ENCODE assay signal across 12 cellular contexts in genomic region chr20:5072756-5073153, GRCh38. TPM values are rescaled to one million over a fixed set of nuclear protein-coding genes. Genes with fewer than 3 reads are reported as not detected.
DNase-seq lines count a peak whose midpoint lies in the region; ATAC-seq and TF ChIP-seq lines count a peak whose summit lies in the region.
"Had no signal": no experiment of that assay in that cellular context is flagged by ENCODE, and none has a peak within 500 bp of the region (broad histone marks: within the 10 kb centered on the region; RNA-seq: fewer than 3 reads in every experiment).

No MANE protein-coding gene starts in this region.

- H3K4me3 ChIP-seq in HCT116 (replicated peaks in 1 of 2; ENCODE audit: low read depth in 1 of 2, low read length in 2 of 2): peak overlapping the region in 1 of 2 experiments; percentile 20; a peak in 2 of 4 replicates
- no peak overlapping the region for H3K4me3 ChIP-seq in adrenal gland
- H3K4me3 ChIP-seq in spleen: peak overlapping the region in 1 of 8 donors; percentile 30

- TF ChIP-seq RAD21 in HCT116 (IDR thresholded peaks at IDR 0.05; ENCODE audit: low read depth): no peak

- H2AFZ ChIP-seq in HCT116 (ENCODE audit: low read depth, low read length, poor library complexity, severe bottlenecking): no peak overlapping the region

- intact Hi-C loops in HCT116 (cut with micrococcal nuclease) (no loop called here), adrenal gland (cut with DNase I) (no loop called here), spleen (cut with DNase I; ENCODE audit: low total_unique reads) (no loop called here)

- BruUV-seq in HCT116 (replicated peaks; lab: Mats Ljungman, UMichigan): no TSS peak

- H3K36me3 ChIP-seq in HCT116 (ENCODE audit: control insufficient read depth in 1 of 2, insufficient read depth in 2 of 2, low read length in 2 of 2) (no peaks in the 10 kb centered on the region), adrenal gland (replicated peaks in 1 of 2) (no peaks in the 10 kb centered on the region), spleen (no peaks in the 10 kb centered on the region)

- H4K20me1 ChIP-seq in HCT116 (ENCODE audit: insufficient read depth): no peaks in the 10 kb centered on the region

- RAD21 ChIA-PET in HCT116 (lab: Charles Lee; ENCODE audit: low non-redundant PET in 1 of 2, low total read pairs in 2 of 2, uncharacterized antibody in 2 of 2, unreplicated experiment in 2 of 2): no interaction called here

- CTCF ChIA-PET in HCT116 (lab: Charles Lee): interaction anchor here (1.3 to 1.6 kb wide), 2 partner anchors 16 to 54 kb away, joined by 3 to 4 read pairs; partner anchors contain the start of gene CDS2
- CTCF ChIA-PET in GM10248 (lab: Yijun Ruan, JAX): interaction anchor here (0.8 to 2.3 kb wide), 6 partner anchors 9 to 104 kb away, joined by 3 to 10 read pairs (median 3); no protein-coding TSS in a partner anchor

- H3K4me1 ChIP-seq in HCT116 (ENCODE audit: control insufficient read depth in 1 of 2, insufficient read depth in 2 of 2, low read length in 2 of 2) (peaks cover 23 to 24% of the 10 kb centered on the region in 2 experiments), adrenal gland (replicated peaks in 1 of 2) (peaks cover 11 to 16% of the 10 kb centered on the region in 2 donors), spleen (peaks cover 0 to 50% (median 11%) of the 10 kb centered on the region in 6 donors)
- H3K4me1 ChIP-seq: Caco-2 had no signal

- TF ChIP-seq POLR2A in HCT116 (IDR thresholded peaks at IDR 0.05; ENCODE audit: borderline replicate concordance, extremely low read depth, insufficient read depth, insufficient read length) (no peak), adrenal gland (IDR thresholded peaks at IDR 0.05) (no peak), spleen (IDR thresholded peaks at IDR 0.05) (no peak)

- TF ChIP-seq CTCF in HCT116 (IDR thresholded peaks at IDR 0.05 in 2 of 3, conservative IDR thresholded peaks at IDR 0.05 in 1 of 3; ENCODE audit: borderline replicate concordance in 1 of 3, insufficient read depth in 1 of 3, low read depth in 2 of 3, low read length in 2 of 3) (no peak), adrenal gland (IDR thresholded peaks at IDR 0.05) (no peak), spleen (IDR thresholded peaks at IDR 0.05 in 8 of 11, conservative IDR thresholded peaks at IDR 0.05 in 3 of 11) (no peak), GM10248 (IDR thresholded peaks at IDR 0.05; ENCODE audit: control extremely low read depth, extremely low read depth, low read depth, missing control alignments) (no peak)

- H3K4me2 ChIP-seq in HCT116 (ENCODE audit: low read length): peak overlapping the region; percentile 71

- H3K9ac ChIP-seq in HCT116 (ENCODE audit: low read length): peak overlapping the region; percentile 52

- peak overlapping the region; percentile 42 for H3K27ac ChIP-seq in HCT116 (ENCODE audit: low read depth, low read length)
- H3K27ac ChIP-seq in adrenal gland: peak overlapping the region; percentile 54 to 80 (median 64)
- H3K27ac ChIP-seq in layer of hippocampus (ENCODE audit: low read depth, low read length): peak overlapping the region; percentile 6
- peak overlapping the region in 7 of 8 donors; percentile 30 to 84 (median 65) for H3K27ac ChIP-seq in spleen

- 74 to 97% (median 90%) methylated on average over 4 of the region's 4 CpGs for WGBS in adrenal gland, 4 donors
- WGBS in spleen, 5 donors: 91 to 98% (median 93%) methylated on average over 4 of the region's 4 CpGs

- DNase-seq in HCT116 (ENCODE audit: low read depth, low spot score): no peak
- no peak for DNase-seq in adrenal gland
- no peak for DNase-seq in spleen
- DNase-seq in stimulated activated CD4-positive, alpha-beta T cell treated with anti-CD3 and anti-CD28 coated beads, Interleukin-4, amount 100 ng/mL, for 4 hours: no peak
- no peak for DNase-seq in GM10248 (ENCODE audit: extremely low spot score)
- DNase-seq: activated CD4-positive, alpha-beta T cell treated with anti-CD3 and anti-CD28 coated beads, Interleukin-2, amount 50 U/mL, for 4 hours; Caco-2; NCI-H1436; T-helper 9 cell had no signal

- H3K9me3 ChIP-seq in HCT116 (ENCODE audit: control insufficient read depth in 1 of 2, insufficient read depth in 1 of 2, low read depth in 1 of 2, low read length in 2 of 2) (no peaks in the 10 kb centered on the region), adrenal gland (replicated peaks in 1 of 3) (no peaks in the 10 kb centered on the region), spleen (no peaks in the 10 kb centered on the region)
- H3K9me3 ChIP-seq: Caco-2 had no signal

- POLR2A ChIA-PET in HCT116 (lab: Charles Lee): interaction anchor here (1.0 kb wide), 1 partner anchor 12 kb away, joined by 4 read pairs; no protein-coding TSS in a partner anchor
- POLR2A ChIA-PET in GM10248 (lab: Yijun Ruan, JAX): no interaction called here

- H3K27me3 ChIP-seq in HCT116 (ENCODE audit: insufficient read depth, low read length) (no peaks in the 10 kb centered on the region), adrenal gland (no peaks in the 10 kb centered on the region), layer of hippocampus (ENCODE audit: control insufficient read depth, insufficient read depth, low read length) (no peaks in the 10 kb centered on the region), spleen (replicated peaks in 1 of 7) (no peaks in the 10 kb centered on the region)

- ATAC-seq in HCT116 (no peak; the same call in 1 of the 2 replicates), HG02938 (IDR thresholded peaks at IDR 0.05; ENCODE audit: unreplicated experiment) (no peak), HG03159 (IDR thresholded peaks at IDR 0.05; ENCODE audit: unreplicated experiment) (no peak)

- H3K9me2 ChIP-seq in HCT116 (ENCODE audit: insufficient read depth): no peaks in the 10 kb centered on the region

- no peaks in the 10 kb centered on the region for H3K79me2 ChIP-seq in HCT116 (ENCODE audit: insufficient read depth, low read length)

TF ChIP-seq in HCT116, 20 proteins besides CTCF, POLR2A, EP300 and RAD21 (continues in another document):
- TF ChIP-seq EZH2 (IDR thresholded peaks at IDR 0.05) (no peak), CBX3 (IDR thresholded peaks at IDR 0.05; ENCODE audit: low read depth) (no peak), EGR1 (IDR thresholded peaks at IDR 0.05; ENCODE audit: low read depth) (no peak), ATF3 (IDR thresholded peaks at IDR 0.05) (no peak), FOSL1 (IDR thresholded peaks at IDR 0.05; ENCODE audit: low read depth) (no peak), SIN3A (IDR thresholded peaks at IDR 0.05; ENCODE audit: low read depth) (no peak), YY1 (IDR thresholded peaks at IDR 0.05; ENCODE audit: extremely low read depth, insufficient replicate concordance, low read depth, low read length) (no peak), ZBTB33 (IDR thresholded peaks at IDR 0.05; ENCODE audit: extremely low read depth, insufficient replicate concordance, low read length) (no peak), ZFX (IDR thresholded peaks at IDR 0.05) (no peak), EZH2phosphoT487 (IDR thresholded peaks at IDR 0.05; ENCODE audit: borderline replicate concordance) (no peak), TCF7L2 (IDR thresholded peaks at IDR 0.05; ENCODE audit: borderline replicate concordance, extremely low read depth, insufficient read depth, insufficient read length) (no peak), SP1 (IDR thresholded peaks at IDR 0.05; ENCODE audit: low read depth) (no peak), POLR2AphosphoS5 (IDR thresholded peaks at IDR 0.05; ENCODE audit: low read depth, low read length) (no peak), CEBPB (IDR thresholded peaks at IDR 0.05; ENCODE audit: low read depth) (no peak), SRF (IDR thresholded peaks at IDR 0.05; ENCODE audit: low read depth) (no peak), MAX (IDR thresholded peaks at IDR 0.05) (no peak), ZNF274 (IDR thresholded peaks at IDR 0.05; ENCODE audit: low read depth, low read length) (no peak)

RNA-seq across cellular contexts. Expression of gene TMEM230, which starts 40.1 kb away (rescaled TPM):
- total RNA-seq in HCT116 (2021; ENCODE audit: unreplicated experiment) (75.5 TPM), adrenal gland (100 to 1,000 TPM in 7 of 8 donors, 10 to 100 TPM in 1; 95.6 to 214 (median 135) TPM), spleen (10 to 100 TPM; 62.5 to 83.7 (median 75.1) TPM)
- 44.0 and 62.3 TPM in 2 replicates for polyA plus RNA-seq in HCT116 (2012)
- polyA plus RNA-seq in adrenal gland (100 to 1,000 TPM; 206 to 276 (median 240) TPM), spleen (100 to 1,000 TPM; 112 to 131 (median 123) TPM)

RNA-seq across cellular contexts. Expression of gene PCNA, which starts 47.0 kb away (rescaled TPM):
- total RNA-seq in HCT116 (2021; ENCODE audit: unreplicated experiment) (273 TPM), adrenal gland (10 to 100 TPM; 40.8 to 97.3 (median 48.6) TPM), spleen (10 to 100 TPM; 39.6 to 81.5 (median 45.9) TPM)
- polyA plus RNA-seq in HCT116 (2012): 135 and 150 TPM in 2 replicates
- polyA plus RNA-seq in adrenal gland (10 to 100 TPM; 23.5 to 63.8 (median 31.5) TPM), spleen (100 to 1,000 TPM in 1 of 3 donors, 10 to 100 TPM in 2; 45.6 to 106 (median 90.0) TPM)

RNA-seq across cellular contexts. Expression of gene CDS2, which starts 54.1 kb away (rescaled TPM):
- 37.5 TPM for total RNA-seq in HCT116 (2021; ENCODE audit: unreplicated experiment)
- 15.3 and 16.3 TPM in 2 replicates for polyA plus RNA-seq in HCT116 (2012)
- total RNA-seq in adrenal gland: 10 to 100 TPM; 27.8 to 71.0 (median 46.7) TPM
- 10 to 100 TPM; 11.8 to 27.5 (median 12.6) TPM for polyA plus RNA-seq in adrenal gland
- total RNA-seq in spleen: 10 to 100 TPM; 33.1 to 61.8 (median 45.5) TPM
- 10 to 100 TPM in 1 of 3 donors, 1 to 10 TPM in 2; 6.9 to 10.7 (median 9.1) TPM for polyA plus RNA-seq in spleen

Comparison
In these comparisons a context has a peak if more than half of its experiments do, and no peak if none do; other contexts are left out.
1. H3K27ac ChIP-seq: peak in every context shown above with its lines; median percentile 65 in spleen; 64 in adrenal gland; 42 in HCT116; 6 in layer of hippocampus.